8 cellular contexts compared by ENCODE assay signal in the genomic region with DNA sequence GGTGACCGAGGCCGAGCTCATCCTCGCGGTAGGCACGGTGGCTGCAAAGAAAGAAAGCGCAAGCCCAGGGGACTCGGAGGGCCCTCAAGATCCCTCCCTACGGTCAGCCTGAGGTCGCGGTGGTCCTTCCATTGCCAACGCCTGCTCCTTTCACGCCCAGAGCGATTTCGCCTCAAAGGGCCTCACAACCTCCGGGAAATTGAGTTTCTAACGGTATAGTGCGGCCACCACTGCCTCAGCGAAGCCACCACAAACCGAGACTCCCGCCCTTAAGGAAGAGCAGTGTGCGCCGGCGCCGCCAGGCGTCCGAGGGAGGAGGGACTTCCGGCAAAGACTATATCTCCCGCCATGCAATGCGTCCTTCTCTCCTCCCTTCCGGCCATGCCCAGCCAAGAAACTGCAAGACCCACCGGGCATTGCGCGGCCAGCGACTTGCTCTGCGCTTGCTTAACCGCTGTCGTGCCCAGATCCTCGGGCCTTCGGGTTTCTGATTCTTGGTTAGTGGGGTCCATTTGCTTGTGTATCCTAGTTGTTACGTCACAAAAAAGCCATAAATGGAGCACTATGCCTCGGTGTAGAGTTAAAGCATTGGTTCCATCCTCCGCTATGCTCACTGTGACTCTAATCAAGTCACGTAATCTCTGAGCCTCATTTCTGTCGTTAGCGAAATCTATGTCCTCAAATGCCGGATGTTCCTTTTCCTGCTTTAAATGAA. TPM values are rescaled to one million over a fixed set of nuclear protein-coding genes. Genes with fewer than 3 reads are reported as not detected.
DNase-seq lines count a peak whose midpoint lies in the region; ATAC-seq and TF ChIP-seq lines count a peak whose summit lies in the region.

A gene with protein sequence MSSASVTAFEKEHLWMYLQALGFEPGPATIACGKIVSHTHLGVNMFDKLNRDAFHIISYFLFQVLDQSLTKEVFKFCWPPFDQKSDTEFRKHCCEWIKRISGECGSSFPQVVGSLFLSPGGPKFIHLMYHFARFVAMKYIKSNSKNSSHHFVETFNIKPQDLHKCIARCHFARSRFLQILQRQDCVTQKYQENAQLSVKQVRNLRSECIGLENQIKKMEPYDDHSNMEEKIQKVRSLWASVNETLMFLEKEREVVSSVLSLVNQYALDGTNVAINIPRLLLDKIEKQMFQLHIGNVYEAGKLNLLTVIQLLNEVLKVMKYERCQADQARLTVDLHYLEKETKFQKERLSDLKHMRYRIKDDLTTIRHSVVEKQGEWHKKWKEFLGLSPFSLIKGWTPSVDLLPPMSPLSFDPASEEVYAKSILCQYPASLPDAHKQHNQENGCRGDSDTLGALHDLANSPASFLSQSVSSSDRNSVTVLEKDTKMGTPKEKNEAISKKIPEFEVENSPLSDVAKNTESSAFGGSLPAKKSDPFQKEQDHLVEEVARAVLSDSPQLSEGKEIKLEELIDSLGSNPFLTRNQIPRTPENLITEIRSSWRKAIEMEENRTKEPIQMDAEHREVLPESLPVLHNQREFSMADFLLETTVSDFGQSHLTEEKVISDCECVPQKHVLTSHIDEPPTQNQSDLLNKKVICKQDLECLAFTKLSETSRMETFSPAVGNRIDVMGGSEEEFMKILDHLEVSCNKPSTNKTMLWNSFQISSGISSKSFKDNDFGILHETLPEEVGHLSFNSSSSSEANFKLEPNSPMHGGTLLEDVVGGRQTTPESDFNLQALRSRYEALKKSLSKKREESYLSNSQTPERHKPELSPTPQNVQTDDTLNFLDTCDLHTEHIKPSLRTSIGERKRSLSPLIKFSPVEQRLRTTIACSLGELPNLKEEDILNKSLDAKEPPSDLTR (minus strand): TSS at position 274 of the 715 bp plus-strand sequence. CDS start 253 bp downstream, at position 21.

- peak within 1 kb of the TSS; percentile 93 for H3K27ac Mint-ChIP-seq in activated CD4-positive, alpha-beta T cell treated with anti-CD3 and anti-CD28 coated beads, Interleukin-2, amount 10 ng/mL, durations not matched to agents 24 days and 14 days

- DNase-seq in C1 segment of cervical spinal cord (lab: John Stamatoyannopoulos, UW): peak; percentile 73 to 96 (median 94)
- peak; percentile 90 for DNase-seq in NCI-H526 treated with DMSO at 0.1 percent for 48 hours (lab: John Stamatoyannopoulos, UW)
- DNase-seq in activated CD4-positive, alpha-beta T cell treated with anti-CD3 and anti-CD28 coated beads, Interleukin-2, amount 10 ng/mL, durations not matched to agents 24 days and 14 days: peak; percentile 98
- DNase-seq in colonic mucosa: peak; percentile 98
- DNase-seq in kidney tubule cell (ENCODE audit: low spot score): peak; percentile 97
- DNase-seq in stimulated activated CD4-positive, alpha-beta T cell treated with anti-CD3 and anti-CD28 coated beads, Interleukin-1b, Interleukin-23, amount 100 ng/mL, for 24 hours (ENCODE audit: low read depth in 4 of 4, low spot score in 1 of 4): peak; percentile 68 to 87 (median 74)

- H3K4me1 ChIP-seq in colonic mucosa: no peaks in the 10 kb centered on the region

- peak; percentile 99 for ATAC-seq in GM19324 (IDR thresholded peaks at IDR 0.05; ENCODE audit: low FRiP score, unreplicated experiment)
- peak; percentile 100 for ATAC-seq in HG03469 (IDR thresholded peaks at IDR 0.05; ENCODE audit: unreplicated experiment)

- peak within 1 kb of the TSS; percentile 87 for H3K4me3 Mint-ChIP-seq in activated CD4-positive, alpha-beta T cell treated with anti-CD3 and anti-CD28 coated beads, Interleukin-2, amount 10 ng/mL, durations not matched to agents 24 days and 14 days

- no peaks in the 10 kb centered on the region for H3K27me3 Mint-ChIP-seq in activated CD4-positive, alpha-beta T cell treated with anti-CD3 and anti-CD28 coated beads, Interleukin-2, amount 10 ng/mL, durations not matched to agents 24 days and 14 days

- peaks cover 19% of the 10 kb centered on the region for H3K4me1 Mint-ChIP-seq in activated CD4-positive, alpha-beta T cell treated with anti-CD3 and anti-CD28 coated beads, Interleukin-2, amount 10 ng/mL, durations not matched to agents 24 days and 14 days

- peak; percentile 35 for TF ChIP-seq CTCF in colonic mucosa (IDR thresholded peaks at IDR 0.05)

- H3K9me3 ChIP-seq in colonic mucosa: no peaks in the 10 kb centered on the region

- peaks cover 17% of the 10 kb centered on the region for H3K36me3 Mint-ChIP-seq in activated CD4-positive, alpha-beta T cell treated with anti-CD3 and anti-CD28 coated beads, Interleukin-2, amount 10 ng/mL, durations not matched to agents 24 days and 14 days (ENCODE audit: low read depth)

- H3K27ac ChIP-seq in colonic mucosa: peak within 1 kb of the TSS; percentile 87

- H3K27me3 ChIP-seq in colonic mucosa: no peaks in the 10 kb centered on the region

- intact Hi-C loops in activated CD4-positive, alpha-beta T cell treated with anti-CD3 and anti-CD28 coated beads, Interleukin-2, amount 10 ng/mL, durations not matched to agents 24 days and 14 days (cut with micrococcal nuclease): loop anchor here (1.0 to 2.0 kb wide), 8 partner anchors 25 to 354 kb away; partner anchors contain the start of genes DENND4C, PLIN2, RPS6 and RRAGA
- intact Hi-C loops in colonic mucosa (cut with DNase I): no loop called here

- no peaks in the 10 kb centered on the region for H3K36me3 ChIP-seq in colonic mucosa

- H3K9ac ChIP-seq in colonic mucosa (ENCODE audit: low read depth in 2 of 2, low read length in 2 of 2): peak within 1 kb of the TSS; percentile 72 to 74

- H3K4me3 ChIP-seq in colonic mucosa: peak within 1 kb of the TSS; percentile 91

- no peaks in the 10 kb centered on the region for H3K9me3 Mint-ChIP-seq in activated CD4-positive, alpha-beta T cell treated with anti-CD3 and anti-CD28 coated beads, Interleukin-2, amount 10 ng/mL, durations not matched to agents 24 days and 14 days

RNA-seq across cellular contexts. Expression of the gene that starts here (rescaled TPM):
- 32.2 and 34.3 TPM in 2 replicates for total RNA-seq in activated CD4-positive, alpha-beta T cell treated with anti-CD3 and anti-CD28 coated beads, Interleukin-2, amount 10 ng/mL, durations not matched to agents 24 days and 14 days
- 10 to 100 TPM in 1 of 2 donors, 1 to 10 TPM in 1; 9.2 to 11.8 TPM for total RNA-seq in colonic mucosa

Comparison
In these comparisons a context has a peak if more than half of its experiments do, and no peak if none do; other contexts are left out.
1. Peak in every context shown above with its lines: DNase-seq, ATAC-seq, H3K4me3 ChIP-seq and H3K27ac ChIP-seq.